Comparison of ENCODE assay signal across 21 cellular contexts in genomic region chr17:75616521-75617122, GRCh38. TPM values are rescaled to one million over a fixed set of nuclear protein-coding genes. Genes with fewer than 3 reads are reported as not detected.
DNase-seq lines count a peak whose midpoint lies in the region; ATAC-seq, FAIRE-seq and TF ChIP-seq lines count a peak whose summit lies in the region.
"Had no signal": no experiment of that assay in that cellular context is flagged by ENCODE, and none has a peak within 500 bp of the region (broad histone marks: within the 10 kb centered on the region; RNA-seq: fewer than 3 reads in every experiment).

No MANE protein-coding gene starts in this region.

- no peak overlapping the region for H2AFZ ChIP-seq in K562 (ENCODE audit: low read depth, low read length)

- POLR2A ChIA-PET in K562 (lab: Yijun Ruan, JAX), result interaction anchor here (0.6 to 1.3 kb wide), 5 partner anchors 9 to 133 kb away, joined by 3 to 5 read pairs (median 3); partner anchors contain the start of genes RECQL5 and SAP30BP

- H3K4me1 Mint-ChIP-seq in Calu3 (ENCODE audit: low read depth, unreplicated experiment), result peaks cover 31% of the 10 kb centered on the region
- H3K4me1 Mint-ChIP-seq: B cell; CD4-positive, alpha-beta memory T cell had no signal

- H3K4me2 ChIP-seq in K562 (ENCODE audit: insufficient read depth, low read length), result no peak overlapping the region

- peak overlapping the region; percentile 59 for H3K4me3 Mint-ChIP-seq in Calu3 (ENCODE audit: low read depth, unreplicated experiment)
- H3K4me3 Mint-ChIP-seq: B cell; CD4-positive, alpha-beta memory T cell had no signal

- H3K27me3 Mint-ChIP-seq in Calu3 (ENCODE audit: unreplicated experiment), result no peaks in the 10 kb centered on the region
- H3K27me3 Mint-ChIP-seq: B cell; CD4-positive, alpha-beta memory T cell had no signal

- H3K27me3 ChIP-seq in K562 (ENCODE audit: control insufficient read depth in 2 of 2, insufficient read depth in 2 of 2, low read length in 2 of 2) (peaks cover 21 to 75% of the 10 kb centered on the region in 2 experiments; a peak in 4 of 5 replicates), sigmoid colon (no peaks in the 10 kb centered on the region)

- TF ChIP-seq CTCF in Calu3 (IDR thresholded peaks at IDR 0.05; ENCODE audit: unreplicated experiment) (no peak), K562 (IDR thresholded peaks at IDR 0.05 in 2 of 3, conservative IDR thresholded peaks at IDR 0.05 in 1 of 3; ENCODE audit: insufficient read depth in 2 of 3, low read depth in 1 of 3, low read length in 3 of 3) (no peak), mucosa of descending colon (IDR thresholded peaks at IDR 0.05) (no peak), sigmoid colon (IDR thresholded peaks at IDR 0.05) (no peak)

- intact Hi-C loops in Calu3 (cut with micrococcal nuclease; ENCODE audit: unreplicated experiment) (no loop called here), K562 (cut with micrococcal nuclease) (loop anchor here (10.0 kb wide), 1 partner anchor 192 kb away; no protein-coding TSS in a partner anchor), mucosa of descending colon (cut with DNase I, micrococcal nuclease) (no loop called here), sigmoid colon (cut with DNase I) (no loop called here)

- H3K36me3 ChIP-seq in K562 (ENCODE audit: control insufficient read depth, insufficient read depth, low read length) (no peaks in the 10 kb centered on the region), mucosa of descending colon (ENCODE audit: low read depth) (no peaks in the 10 kb centered on the region), sigmoid colon (peaks cover 10 to 98% (median 36%) of the 10 kb centered on the region in 4 donors)

- TF ChIP-seq POLR2A in K562 (conservative IDR thresholded peaks at IDR 0.05) (no peak), sigmoid colon (IDR thresholded peaks at IDR 0.05) (no peak)

- H3K79me2 ChIP-seq in K562 (ENCODE audit: control insufficient read depth, insufficient read depth, low read length), result no peaks in the 10 kb centered on the region

- peaks cover 31% of the 10 kb centered on the region for H3K36me3 Mint-ChIP-seq in Calu3 (ENCODE audit: insufficient read depth, unreplicated experiment)
- H3K36me3 Mint-ChIP-seq: CD4-positive, alpha-beta memory T cell had no signal

- no peak overlapping the region for H3K4me3 ChIP-seq in K562
- no peak overlapping the region for H3K4me3 ChIP-seq in mucosa of descending colon
- H3K4me3 ChIP-seq in sigmoid colon, result no peak overlapping the region

- WGBS in K562 (ENCODE audit: insufficient coverage, low coverage, missing lambda C conversion rate), result 43% methylated on average over 17 of the region's 24 CpGs
- WGBS in sigmoid colon, 2 donors, result 64 to 87% methylated on average over 24 of the region's 24 CpGs

- ATAC-seq in K562, result peak; percentile 5; the same call in 1 of the 3 replicates
- ATAC-seq in mucosa of descending colon, result peak; percentile 20
- ATAC-seq: HCT116 had no signal

- TF ChIP-seq EP300 in K562 (IDR thresholded peaks at IDR 0.05; ENCODE audit: low read length) (no peak), sigmoid colon (IDR thresholded peaks at IDR 0.05) (no peak)

- no peaks in the 10 kb centered on the region for H3K9me1 ChIP-seq in K562 (ENCODE audit: control insufficient read depth, insufficient read depth, low read length)

- H3K9me3 Mint-ChIP-seq in Calu3 (ENCODE audit: low read depth, unreplicated experiment), result no peaks in the 10 kb centered on the region
- H3K9me3 Mint-ChIP-seq: CD4-positive, alpha-beta memory T cell had no signal

- peaks cover 0 to 81% of the 10 kb centered on the region in 2 experiments; a peak in 2 of 5 replicates for H3K4me1 ChIP-seq in K562 (replicated peaks in 1 of 2; ENCODE audit: control insufficient read depth in 2 of 2, insufficient read depth in 2 of 2, low read length in 2 of 2)
- H3K4me1 ChIP-seq in mucosa of descending colon (ENCODE audit: low read depth), result peaks cover 29% of the 10 kb centered on the region
- no peaks in the 10 kb centered on the region for H3K4me1 ChIP-seq in sigmoid colon

- CTCF ChIA-PET in Calu3 (lab: Charles Lee), result interaction anchor here (0.6 to 2.1 kb wide), 9 partner anchors 16 to 166 kb away, joined by 3 to 43 read pairs (median 5); partner anchors contain the start of gene SMIM5
- CTCF ChIA-PET in K562 (lab: Yijun Ruan, JAX; ENCODE audit: low intra/inter-chr PET ratio), result no interaction called here

- H3K9me3 ChIP-seq in K562 (replicated peaks; ENCODE audit: control insufficient read depth, insufficient read depth, low read depth, low read length) (no peaks in the 10 kb centered on the region), mucosa of descending colon (no peaks in the 10 kb centered on the region), sigmoid colon (no peaks in the 10 kb centered on the region)

- TF ChIP-seq RAD21 in K562 (CRISPR knock-in tag; conservative IDR thresholded peaks at IDR 0.05 in 1 of 2, IDR thresholded peaks at IDR 0.05 in 1 of 2), result no peak

- H4K20me1 ChIP-seq in K562 (replicated peaks; ENCODE audit: control insufficient read depth, insufficient read depth, low read length), result peaks cover 5% of the 10 kb centered on the region

- BruUV-seq in Calu3 (replicated peaks; lab: Mats Ljungman, UMichigan), result TSS peak; percentile 67
- BruUV-seq in K562 (replicated peaks; lab: Mats Ljungman, UMichigan), result no TSS peak

- H3K27ac Mint-ChIP-seq in Calu3 (ENCODE audit: unreplicated experiment), result peak overlapping the region; percentile 97
- H3K27ac Mint-ChIP-seq: B cell; CD4-positive, alpha-beta memory T cell had no signal

- no peak overlapping the region for H3K27ac ChIP-seq in K562 (ENCODE audit: extremely low read depth, low read depth, low read length)
- no peak overlapping the region for H3K27ac ChIP-seq in sigmoid colon

- DNase-seq in Calu3 (no peak), K562 (ENCODE audit: extremely low read depth in 1 of 4, low spot score in 3 of 4) (peak in 1 of 4 experiments; percentile 19), mucosa of descending colon (no peak), urothelium cell line (ENCODE audit: low spot score) (no peak), sigmoid colon (no peak), NCI-H748 treated with DMSO at 0.1 percent for 48 hours (lab: John Stamatoyannopoulos, UW) (no peak), cerebellar nuclear complex (lab: John Stamatoyannopoulos, UW) (no peak)
- DNase-seq: C1 segment of cervical spinal cord; CD4-positive, alpha-beta memory T cell; DMS153; DMS79 treated with DMSO at 0.1 percent for 48 hours; EL; IMR-90; KG1 had no signal

- peak overlapping the region in 1 of 2 experiments; percentile 1; a peak in 2 of 4 replicates for H3K9ac ChIP-seq in K562 (ENCODE audit: insufficient read depth in 1 of 2, low read depth in 2 of 2, low read length in 2 of 2)

- in situ Hi-C loops in K562 (cut with MboI), result loop anchor here (5.0 kb wide), 1 partner anchor 131 kb away; no protein-coding TSS in a partner anchor

- FAIRE-seq in K562 (lab: Jason Lieb, UNC) (no peak), urothelium cell line (lab: Jason Lieb, UNC) (peak; percentile 63)
- FAIRE-seq: D721Med, G401.6, GM12892, GM19239, H54 had no signal

RNA-seq across cellular contexts. Expression of gene SMIM5, which starts 16.6 kb away (rescaled TPM):
- total RNA-seq in Calu3 (2022) (1.9 and 3.5 TPM in 2 replicates), K562 (2014; rRNA removed) (not detected in 2 replicates), K562 (2014; rRNA removed; fragmentation: Illumina TruSeq; extraction: Trizol) (not detected in 2 replicates), K562 (2015; rRNA removed; fragmentation: Illumina TruSeq; extraction: Trizol) (not detected in 2 replicates), K562 (2021) (not detected in 2 replicates), mucosa of descending colon (10 to 100 TPM; 20.7 to 41.6 (median 27.5) TPM), sigmoid colon (1 to 10 TPM in 3 of 4 donors, under 1 TPM in 1; 0.82 to 7.2 (median 3.8) TPM)
- 0.16 TPM in 1 of 2 replicates, not detected in the other for total RNA-seq in K562 (2011; cell fraction: chromatin; rRNA removed; ENCODE audit: low replicate concordance)
- 0.13 TPM in 1 of 2 replicates, not detected in the other for total RNA-seq in K562 (2011; cell fraction: nucleolus; rRNA removed)
- total RNA-seq in K562 (2011; cell fraction: nucleoplasm; rRNA removed), result not detected in 2 replicates
- polyA plus RNA-seq in K562 (2011; rRNA removed) (not detected in 2 replicates), K562 (2014; fragmentation: Illumina TruSeq; extraction: Trizol) (not detected in 2 replicates), K562 (2014; fragmentation: Nextera tagmentation; extraction: Ambion mirVana) (not detected), K562 (2014; rRNA removed) (0.08 TPM in 1 of 2 replicates, not detected in the other), sigmoid colon (10 to 100 TPM in 1 of 3 donors, 1 to 10 TPM in 2; 5.5 to 29.6 (median 6.0) TPM)
- 0.04 TPM in 1 of 2 replicates, not detected in the other for polyA plus RNA-seq in K562 (2011; cell fraction: cytosol; rRNA removed)
- not detected in 2 replicates for polyA plus RNA-seq in K562 (2011; cell fraction: nucleus; rRNA removed)
- 0.14 and 0.17 TPM in 2 replicates for polyA plus RNA-seq in K562 (2012)
- not detected in 2 replicates for polyA minus RNA-seq in K562 (2011; rRNA and poly(A)+ RNA removed)
- polyA minus RNA-seq in K562 (2011; cell fraction: cytosol; rRNA and poly(A)+ RNA removed), result not detected in 2 replicates
- not detected in 2 replicates for polyA minus RNA-seq in K562 (2011; cell fraction: nucleus; rRNA and poly(A)+ RNA removed)
- total RNA-seq: CD4-positive, alpha-beta memory T cell; IMR-90 had no signal
- polyA plus RNA-seq: CD4-positive, alpha-beta memory T cell; IMR-90 had no signal

RNA-seq across cellular contexts. Expression of gene MYO15B, which starts 29.0 kb away (rescaled TPM):
- total RNA-seq in Calu3 (2022) (58.4 and 78.6 TPM in 2 replicates), K562 (2014; rRNA removed) (0.05 and 0.24 TPM in 2 replicates), K562 (2014; rRNA removed; fragmentation: Illumina TruSeq; extraction: Trizol) (1.2 TPM in 1 of 2 replicates, not detected in the other), K562 (2015; rRNA removed; fragmentation: Illumina TruSeq; extraction: Trizol) (0.83 TPM in 2 replicates), K562 (2021) (1.5 and 3.1 TPM in 2 replicates), mucosa of descending colon (1,000 to 10,000 TPM in 1 of 3 donors, 100 to 1,000 TPM in 2; 591 to 1,071 (median 660) TPM), sigmoid colon (100 to 1,000 TPM in 1 of 4 donors, 10 to 100 TPM in 3; 33.1 to 117 (median 52.0) TPM)
- total RNA-seq in K562 (2011; cell fraction: chromatin; rRNA removed; ENCODE audit: low replicate concordance), result 8.9 and 39.4 TPM in 2 replicates
- 22.5 and 24.7 TPM in 2 replicates for total RNA-seq in K562 (2011; cell fraction: nucleolus; rRNA removed)
- 11.1 and 14.7 TPM in 2 replicates for total RNA-seq in K562 (2011; cell fraction: nucleoplasm; rRNA removed)
- polyA plus RNA-seq in K562 (2011; rRNA removed) (0.82 and 1.2 TPM in 2 replicates), K562 (2014; fragmentation: Illumina TruSeq; extraction: Trizol) (0.12 and 0.76 TPM in 2 replicates), K562 (2014; fragmentation: Nextera tagmentation; extraction: Ambion mirVana) (not detected), K562 (2014; rRNA removed) (0.98 and 1.5 TPM in 2 replicates), sigmoid colon (100 to 1,000 TPM; 212 to 460 (median 250) TPM)
- 0.39 and 0.49 TPM in 2 replicates for polyA plus RNA-seq in K562 (2011; cell fraction: cytosol; rRNA removed)
- 15.0 and 17.9 TPM in 2 replicates for polyA plus RNA-seq in K562 (2011; cell fraction: nucleus; rRNA removed)
- 1.2 and 10.8 TPM in 2 replicates for polyA plus RNA-seq in K562 (2012)
- 0.70 and 1.0 TPM in 2 replicates for polyA minus RNA-seq in K562 (2011; rRNA and poly(A)+ RNA removed)
- not detected in 2 replicates for polyA minus RNA-seq in K562 (2011; cell fraction: cytosol; rRNA and poly(A)+ RNA removed)
- 7.7 and 8.5 TPM in 2 replicates for polyA minus RNA-seq in K562 (2011; cell fraction: nucleus; rRNA and poly(A)+ RNA removed)

RNA-seq across cellular contexts. Expression of gene RECQL5, which starts 50.3 kb away (rescaled TPM):
- total RNA-seq in Calu3 (2022) (71.3 and 87.3 TPM in 2 replicates), K562 (2014; rRNA removed) (25.2 and 26.8 TPM in 2 replicates), K562 (2014; rRNA removed; fragmentation: Illumina TruSeq; extraction: Trizol) (12.3 and 14.5 TPM in 2 replicates), K562 (2015; rRNA removed; fragmentation: Illumina TruSeq; extraction: Trizol) (15.2 and 15.9 TPM in 2 replicates), K562 (2021) (34.8 and 35.7 TPM in 2 replicates), mucosa of descending colon (10 to 100 TPM; 29.3 to 41.9 (median 30.1) TPM), sigmoid colon (10 to 100 TPM in 3 of 4 donors, 1 to 10 TPM in 1; 5.1 to 11.6 (median 11.3) TPM)
- total RNA-seq in K562 (2011; cell fraction: chromatin; rRNA removed; ENCODE audit: low replicate concordance), result 97.0 and 197 TPM in 2 replicates
- 104 and 108 TPM in 2 replicates for total RNA-seq in K562 (2011; cell fraction: nucleolus; rRNA removed)
- 77.7 and 81.3 TPM in 2 replicates for total RNA-seq in K562 (2011; cell fraction: nucleoplasm; rRNA removed)
- polyA plus RNA-seq in K562 (2011; rRNA removed) (16.4 and 20.4 TPM in 2 replicates), K562 (2014; fragmentation: Illumina TruSeq; extraction: Trizol) (23.1 and 27.9 TPM in 2 replicates), K562 (2014; fragmentation: Nextera tagmentation; extraction: Ambion mirVana) (1 to 10 TPM; 4.1 to 5.8 TPM), K562 (2014; rRNA removed) (23.1 and 27.1 TPM in 2 replicates), sigmoid colon (10 to 100 TPM in 2 of 3 donors, 1 to 10 TPM in 1; 9.0 to 30.1 (median 10.2) TPM)
- 10.3 and 14.7 TPM in 2 replicates for polyA plus RNA-seq in K562 (2011; cell fraction: cytosol; rRNA removed)
- polyA plus RNA-seq in K562 (2011; cell fraction: nucleus; rRNA removed), result 132 and 169 TPM in 2 replicates
- 19.7 and 37.0 TPM in 2 replicates for polyA plus RNA-seq in K562 (2012)
- 20.8 and 22.5 TPM in 2 replicates for polyA minus RNA-seq in K562 (2011; rRNA and poly(A)+ RNA removed)
- 11.2 and 20.5 TPM in 2 replicates for polyA minus RNA-seq in K562 (2011; cell fraction: cytosol; rRNA and poly(A)+ RNA removed)
- 31.6 and 42.1 TPM in 2 replicates for polyA minus RNA-seq in K562 (2011; cell fraction: nucleus; rRNA and poly(A)+ RNA removed)

RNA-seq across cellular contexts. Expression of gene SAP30BP, which starts 50.5 kb away (rescaled TPM):
- total RNA-seq in Calu3 (2022), result 96.4 and 98.4 TPM in 2 replicates
- 143 and 213 TPM in 2 replicates for total RNA-seq in K562 (2011; cell fraction: chromatin; rRNA removed; ENCODE audit: low replicate concordance)
- total RNA-seq in K562 (2011; cell fraction: nucleolus; rRNA removed), result 100 and 111 TPM in 2 replicates
- 123 and 149 TPM in 2 replicates for total RNA-seq in K562 (2011; cell fraction: nucleoplasm; rRNA removed)
- total RNA-seq in K562 (2014; rRNA removed), result 57.9 and 59.7 TPM in 2 replicates
- total RNA-seq in K562 (2014; rRNA removed; fragmentation: Illumina TruSeq; extraction: Trizol), result 45.3 and 51.8 TPM in 2 replicates
- 62.4 and 64.7 TPM in 2 replicates for total RNA-seq in K562 (2015; rRNA removed; fragmentation: Illumina TruSeq; extraction: Trizol)
- 60.6 and 71.7 TPM in 2 replicates for total RNA-seq in K562 (2021)
- 69.3 and 70.7 TPM in 2 replicates for polyA plus RNA-seq in K562 (2011; rRNA removed)
- 58.9 and 85.2 TPM in 2 replicates for polyA plus RNA-seq in K562 (2011; cell fraction: cytosol; rRNA removed)
- polyA plus RNA-seq in K562 (2011; cell fraction: nucleus; rRNA removed), result 164 and 209 TPM in 2 replicates
- 49.6 and 51.6 TPM in 2 replicates for polyA plus RNA-seq in K562 (2012)
- 90.8 and 91.7 TPM in 2 replicates for polyA plus RNA-seq in K562 (2014; fragmentation: Illumina TruSeq; extraction: Trizol)
- 100 to 1,000 TPM; 103 to 154 TPM for polyA plus RNA-seq in K562 (2014; fragmentation: Nextera tagmentation; extraction: Ambion mirVana)
- polyA plus RNA-seq in K562 (2014; rRNA removed), result 67.8 and 86.4 TPM in 2 replicates
- 49.7 and 52.3 TPM in 2 replicates for polyA minus RNA-seq in K562 (2011; rRNA and poly(A)+ RNA removed)
- polyA minus RNA-seq in K562 (2011; cell fraction: cytosol; rRNA and poly(A)+ RNA removed), result 25.6 and 27.8 TPM in 2 replicates
- 44.7 and 59.0 TPM in 2 replicates for polyA minus RNA-seq in K562 (2011; cell fraction: nucleus; rRNA and poly(A)+ RNA removed)
- 10 to 100 TPM; 76.5 to 83.8 (median 76.9) TPM for total RNA-seq in mucosa of descending colon
- 10 to 100 TPM; 53.5 to 96.9 (median 63.6) TPM for total RNA-seq in sigmoid colon
- polyA plus RNA-seq in sigmoid colon, result 10 to 100 TPM; 53.2 to 69.3 (median 57.7) TPM
